In the genomic region with DNA sequence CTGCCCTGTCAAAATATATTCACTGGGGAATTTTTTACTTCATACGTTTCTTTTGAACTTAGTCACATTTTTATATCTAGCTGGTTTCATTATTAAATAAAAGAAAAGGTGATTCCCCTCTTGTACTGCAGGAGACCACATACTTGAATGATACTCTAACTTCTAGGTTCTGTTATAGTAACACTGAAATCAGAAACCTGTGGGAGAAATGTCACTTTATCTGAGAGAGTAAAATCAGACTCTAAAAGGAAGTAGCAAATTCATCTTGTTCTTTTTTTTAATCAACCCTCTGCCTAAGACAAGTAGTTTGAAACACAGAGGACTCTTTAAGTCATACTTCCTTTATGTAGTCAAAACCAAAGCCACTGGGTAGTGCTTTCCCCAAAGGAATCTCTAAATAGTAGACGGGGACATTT, we compare ENCODE assay signal across 9 cellular contexts. TPM values are rescaled to one million over a fixed set of nuclear protein-coding genes. Genes with fewer than 3 reads are reported as not detected.
DNase-seq lines count a peak whose midpoint lies in the region; ATAC-seq, FAIRE-seq and TF ChIP-seq lines count a peak whose summit lies in the region.
"Had no signal": no experiment of that assay in that cellular context is flagged by ENCODE, and none has a peak within 500 bp of the region (broad histone marks: within the 10 kb centered on the region; RNA-seq: fewer than 3 reads in every experiment).

No MANE protein-coding gene starts in this region.

- DNase-seq in GM18507 (ENCODE audit: extremely low spot score, insufficient read length, low read depth) = no peak
- DNase-seq in H54 (ENCODE audit: insufficient read length, low spot score) = no peak
- DNase-seq in M059J (ENCODE audit: low read depth) = peak; percentile 53
- DNase-seq in glomerular visceral epithelial cell (ENCODE audit: extremely low spot score) = peak; percentile 44
- no peak for DNase-seq in posterior cingulate gyrus
- no peak for DNase-seq in 8988T
- no peak for DNase-seq in amniotic stem cell (lab: John Stamatoyannopoulos, UW)
- DNase-seq: activated gamma-delta T cell had no signal

- intact Hi-C loops in posterior cingulate gyrus (cut with DNase I) = no loop called here

- no peak for ATAC-seq in esophagus mucosa

- TF ChIP-seq POLR2A in H54 (IDR thresholded peaks at IDR 0.05; ENCODE audit: low read depth, low read length) = no peak

- FAIRE-seq in GM18507 (lab: Jason Lieb, UNC) (peak; percentile 87), H54 (lab: Jason Lieb, UNC) (peak; percentile 38)

RNA-seq across cellular contexts. Expression of gene MRPL39, which starts 34.4 kb away (rescaled TPM):
- total RNA-seq in M059J (2014; rRNA removed; shearing (Covaris generic)) = 65.1 and 88.8 TPM in 2 replicates
- total RNA-seq in esophagus mucosa = 29.8 TPM

Comparison
In these comparisons a context has a peak if more than half of its experiments do, and no peak if none do; other contexts are left out.
1. DNase-seq: peak in M059J (single experiment) and glomerular visceral epithelial cell (single experiment); none in GM18507 (single experiment), H54 (single experiment), posterior cingulate gyrus (0 of 10), 8988T (single experiment) and amniotic stem cell (single experiment).